Comparison of ENCODE assay signal across 26 cellular contexts in genomic region chr11:22878039-22878438, GRCh38. TPM values are rescaled to one million over a fixed set of nuclear protein-coding genes. Genes with fewer than 3 reads are reported as not detected.
"Had no signal": no experiment of that assay in that cellular context is flagged by ENCODE, and none has a peak within 500 bp of the region (broad histone marks: within the 10 kb centered on the region; RNA-seq: fewer than 3 reads in every experiment).

No MANE protein-coding gene starts in this region.

- H3K27me3 Mint-ChIP-seq: IgD-negative memory B cell had no signal

- H3K36me3 ChIP-seq: SJSA1 had no signal

- H3K27ac Mint-ChIP-seq: IgD-negative memory B cell had no signal

- DNase-seq: MM.1S, MV-4-11, NCI-H1048, NCI-H1105, NCI-H1436 treated with DMSO at 0.1 percent for 48 hours, NCI-H1694, NCI-H187 treated with DMSO at 0.1 percent for 48 hours, NCI-H2029 treated with DMSO at 0.1 percent for 48 hours, NCI-H2171, NCI-H226, NCI-H446, NCI-H510A, NCI-H524 treated with DMSO at 0.1 percent for 48 hours, NCI-H69, NCI-H82, Right ventricle myocardium superior, RPMI8226, SIG-M5 had no signal

- H3K9me3 Mint-ChIP-seq: IgD-negative memory B cell had no signal

- H3K9me3 ChIP-seq: SJSA1 had no signal

- H3K4me1 ChIP-seq: SJSA1 had no signal

- H3K4me3 Mint-ChIP-seq: IgD-negative memory B cell had no signal

- H3K27me3 ChIP-seq: SJSA1 had no signal

- H3K36me3 Mint-ChIP-seq: IgD-negative memory B cell had no signal

- H3K4me3 ChIP-seq: K562, SJSA1, SK-N-MC had no signal

- H3K4me1 Mint-ChIP-seq: IgD-negative memory B cell had no signal

- ATAC-seq: HepG2, K562 had no signal

- H3K27ac ChIP-seq: SJSA1, SK-N-MC had no signal

RNA-seq across cellular contexts. Expression of gene CCDC179, which starts 17.8 kb away (rescaled TPM):
- total RNA-seq: HepG2, HT1080, K562, LHCN-M2, M059J, Right ventricle myocardium superior, SJSA1 had no signal
- polyA plus RNA-seq: HepG2, IgD-negative memory B cell, K562 had no signal
